ENCODE assay signal across 35 cellular contexts in genomic region chr14:49057838-49058510, GRCh38.
"Had no signal": no experiment of that assay in that cellular context is flagged by ENCODE, and none has a peak within 500 bp of the region (broad histone marks: within the 10 kb centered on the region; RNA-seq: fewer than 3 reads in every experiment).

No MANE protein-coding gene starts in this region.

- H3K36me3 ChIP-seq: ascending aorta, breast epithelium, cardiac muscle cell, colonic mucosa, WERI-Rb-1 had no signal

- H3K4me1 ChIP-seq: ascending aorta, breast epithelium, colonic mucosa had no signal

- H3K27ac ChIP-seq: ascending aorta, breast epithelium, cardiac muscle cell, colonic mucosa, epithelial cell of prostate, WERI-Rb-1 had no signal

- ATAC-seq: activated CD4-positive, CD25-positive, alpha-beta regulatory T cell treated with anti-CD3 and anti-CD28 coated beads, Interleukin-2, amount 50 U/mL, for 24 hours; activated CD8-positive, alpha-beta memory T cell treated with anti-CD3 and anti-CD28 coated beads, Interleukin-2, amount 10 ng/mL, durations not matched to agents 7 days and 5 days; activated CD8-positive, alpha-beta T cell treated with anti-CD3 and anti-CD28 coated beads, Interleukin-2, amount 10 ng/mL, durations not matched to agents 7 days and 5 days; activated naive CD4-positive, alpha-beta T cell treated with anti-CD3 and anti-CD28 coated beads, Interleukin-2, amount 50 U/mL, for 72 hours; esophagus mucosa; T-helper 17 cell had no signal

- DNase-seq: activated B cell treated with CpG ODN at 0.5 μM for 24 hours; activated CD4-positive, alpha-beta memory T cell treated with anti-CD3 and anti-CD28 coated beads for 36 hours; activated CD4-positive, alpha-beta T cell treated with anti-CD3 and anti-CD28 coated beads, Interleukin-2, amount 10 ng/mL, durations not matched to agents 24 days and 14 days; activated CD8-positive, alpha-beta memory T cell treated with anti-CD3 and anti-CD28 coated beads, Interleukin-2, amount 10 ng/mL, durations not matched to agents 7 days and 5 days; activated CD8-positive, alpha-beta memory T cell treated with anti-CD3 and anti-CD28 coated beads, Interleukin-2, amount 50 U/mL, for 4 hours; activated CD8-positive, alpha-beta T cell treated with anti-CD3 and anti-CD28 coated beads, Interleukin-2, amount 10 ng/mL, durations not matched to agents 7 days and 5 days; activated gamma-delta T cell; activated naive CD4-positive, alpha-beta T cell; activated naive CD4-positive, alpha-beta T cell treated with anti-CD3 and anti-CD28 coated beads, Interleukin-2, amount 10 ng/mL, durations not matched to agents 7 days and 5 days; activated naive CD8-positive, alpha-beta T cell treated with anti-CD3 and anti-CD28 coated beads, Interleukin-2, amount 10 ng/mL, durations not matched to agents 7 days and 5 days; activated T-cell treated with anti-CD3 and anti-CD28 coated beads, Interleukin-2, amount 50 U/mL, for 1 hour; activated T-cell treated with anti-CD3 and anti-CD28 coated beads, Interleukin-2, amount 50 U/mL, for 48 hours; central memory CD4-positive, alpha-beta T cell; cerebellar nuclear complex; colonic mucosa; effector CD8-positive, alpha-beta T cell; foreskin fibroblast; T-helper 1 cell; T-helper 17 cell; T1000; WERI-Rb-1 had no signal

- H3K27ac Mint-ChIP-seq: activated B cell treated with CpG ODN at 0.5 μM for 24 hours; activated CD4-positive, alpha-beta memory T cell treated with anti-CD3 and anti-CD28 coated beads for 36 hours; activated CD4-positive, alpha-beta T cell treated with anti-CD3 and anti-CD28 coated beads, Interleukin-2, amount 10 ng/mL, durations not matched to agents 24 days and 14 days; activated CD8-positive, alpha-beta memory T cell treated with anti-CD3 and anti-CD28 coated beads, Interleukin-2, amount 10 ng/mL, durations not matched to agents 7 days and 5 days; activated CD8-positive, alpha-beta T cell treated with anti-CD3 and anti-CD28 coated beads, Interleukin-2, amount 10 ng/mL, durations not matched to agents 7 days and 5 days; activated naive CD4-positive, alpha-beta T cell treated with anti-CD3 and anti-CD28 coated beads, Interleukin-2, amount 10 ng/mL, durations not matched to agents 7 days and 5 days; activated naive CD4-positive, alpha-beta T cell treated with anti-CD3 and anti-CD28 coated beads, Interleukin-2, amount 50 U/mL, for 72 hours; activated naive CD8-positive, alpha-beta T cell treated with anti-CD3 and anti-CD28 coated beads, Interleukin-2, amount 10 ng/mL, durations not matched to agents 7 days and 5 days; activated T-helper 1 cell treated with anti-CD3 and anti-CD28 coated beads, Interleukin-12 subunit alpha, Interleukin-12 subunit beta, Interleukin-2, Interleukin-4 antibody, amounts not matched to agents 30 ng/mL and 10 ng/mL and 1 ng/mL, durations not matched to agents 14 hours and 24 hours and 36 hours; activated T-helper 2 cell treated with anti-CD3 and anti-CD28 coated beads, Interferon-gamma antibody, Interleukin-2, Interleukin-4, amounts not matched to agents 10 μg/mL and 5 μg/mL and 100 μg/mL, durations not matched to agents 14 hours and 24 hours and 36 hours; brain; T-helper 17 cell; T-helper 2 cell treated with Interferon-gamma antibody and Interleukin-4, amounts not matched to agents 5 μg/mL and 100 μg/mL, for 36 hours had no signal

- H3K9me3 ChIP-seq: ascending aorta, breast epithelium, colonic mucosa had no signal

- H3K27me3 ChIP-seq: ascending aorta, breast epithelium, cardiac muscle cell, colonic mucosa had no signal

- H3K4me3 Mint-ChIP-seq: activated B cell treated with CpG ODN at 0.5 μM for 24 hours; activated CD4-positive, alpha-beta memory T cell treated with anti-CD3 and anti-CD28 coated beads for 36 hours; activated CD4-positive, alpha-beta T cell treated with anti-CD3 and anti-CD28 coated beads, Interleukin-2, amount 10 ng/mL, durations not matched to agents 24 days and 14 days; activated CD8-positive, alpha-beta memory T cell treated with anti-CD3 and anti-CD28 coated beads, Interleukin-2, amount 10 ng/mL, durations not matched to agents 7 days and 5 days; activated CD8-positive, alpha-beta T cell treated with anti-CD3 and anti-CD28 coated beads, Interleukin-2, amount 10 ng/mL, durations not matched to agents 7 days and 5 days; activated naive CD4-positive, alpha-beta T cell treated with anti-CD3 and anti-CD28 coated beads, Interleukin-2, amount 10 ng/mL, durations not matched to agents 7 days and 5 days; activated naive CD8-positive, alpha-beta T cell treated with anti-CD3 and anti-CD28 coated beads, Interleukin-2, amount 10 ng/mL, durations not matched to agents 7 days and 5 days; activated T-helper 1 cell treated with anti-CD3 and anti-CD28 coated beads, Interleukin-12 subunit alpha, Interleukin-12 subunit beta, Interleukin-2, Interleukin-4 antibody, amounts not matched to agents 30 ng/mL and 10 ng/mL and 1 ng/mL, durations not matched to agents 14 hours and 24 hours and 36 hours; brain; T-helper 17 cell; T-helper 2 cell treated with Interferon-gamma antibody and Interleukin-4, amounts not matched to agents 5 μg/mL and 100 μg/mL, for 36 hours had no signal

- H3K4me1 Mint-ChIP-seq: activated B cell treated with CpG ODN at 0.5 μM for 24 hours; activated CD4-positive, alpha-beta T cell treated with anti-CD3 and anti-CD28 coated beads, Interleukin-2, amount 10 ng/mL, durations not matched to agents 24 days and 14 days; activated CD8-positive, alpha-beta memory T cell treated with anti-CD3 and anti-CD28 coated beads, Interleukin-2, amount 10 ng/mL, durations not matched to agents 7 days and 5 days; activated naive CD4-positive, alpha-beta T cell treated with anti-CD3 and anti-CD28 coated beads, Interleukin-2, amount 10 ng/mL, durations not matched to agents 7 days and 5 days; activated naive CD8-positive, alpha-beta T cell treated with anti-CD3 and anti-CD28 coated beads, Interleukin-2, amount 10 ng/mL, durations not matched to agents 7 days and 5 days; T-helper 17 cell had no signal

- FAIRE-seq: endometrium, endothelial cell of umbilical vein, frontal cortex had no signal

- H3K4me3 ChIP-seq: ascending aorta, breast epithelium, cardiac muscle cell, colonic mucosa had no signal

- H3K9me3 Mint-ChIP-seq: activated B cell treated with CpG ODN at 0.5 μM for 24 hours; activated CD4-positive, alpha-beta memory T cell treated with anti-CD3 and anti-CD28 coated beads for 36 hours; activated CD4-positive, alpha-beta T cell treated with anti-CD3 and anti-CD28 coated beads, Interleukin-2, amount 10 ng/mL, durations not matched to agents 24 days and 14 days; activated naive CD4-positive, alpha-beta T cell treated with anti-CD3 and anti-CD28 coated beads, Interleukin-2, amount 50 U/mL, for 72 hours; activated naive CD8-positive, alpha-beta T cell treated with anti-CD3 and anti-CD28 coated beads, Interleukin-2, amount 10 ng/mL, durations not matched to agents 7 days and 5 days; activated T-helper 1 cell treated with anti-CD3 and anti-CD28 coated beads, Interleukin-12 subunit alpha, Interleukin-12 subunit beta, Interleukin-2, Interleukin-4 antibody, amounts not matched to agents 30 ng/mL and 10 ng/mL and 1 ng/mL, durations not matched to agents 14 hours and 24 hours and 36 hours; activated T-helper 2 cell treated with anti-CD3 and anti-CD28 coated beads, Interferon-gamma antibody, Interleukin-2, Interleukin-4, amounts not matched to agents 10 μg/mL and 5 μg/mL and 100 μg/mL, durations not matched to agents 14 hours and 24 hours and 36 hours had no signal

- H3K27me3 Mint-ChIP-seq: activated B cell treated with CpG ODN at 0.5 μM for 24 hours; activated CD4-positive, alpha-beta memory T cell treated with anti-CD3 and anti-CD28 coated beads for 36 hours; activated CD4-positive, alpha-beta T cell treated with anti-CD3 and anti-CD28 coated beads, Interleukin-2, amount 10 ng/mL, durations not matched to agents 24 days and 14 days; activated CD8-positive, alpha-beta memory T cell treated with anti-CD3 and anti-CD28 coated beads, Interleukin-2, amount 10 ng/mL, durations not matched to agents 7 days and 5 days; activated naive CD4-positive, alpha-beta T cell treated with anti-CD3 and anti-CD28 coated beads, Interleukin-2, amount 10 ng/mL, durations not matched to agents 7 days and 5 days; activated naive CD8-positive, alpha-beta T cell treated with anti-CD3 and anti-CD28 coated beads, Interleukin-2, amount 10 ng/mL, durations not matched to agents 7 days and 5 days; brain; T-helper 17 cell had no signal

- H3K36me3 Mint-ChIP-seq: activated CD4-positive, alpha-beta memory T cell treated with anti-CD3 and anti-CD28 coated beads for 36 hours; activated CD8-positive, alpha-beta memory T cell treated with anti-CD3 and anti-CD28 coated beads, Interleukin-2, amount 10 ng/mL, durations not matched to agents 7 days and 5 days; activated naive CD4-positive, alpha-beta T cell treated with anti-CD3 and anti-CD28 coated beads, Interleukin-2, amount 10 ng/mL, durations not matched to agents 7 days and 5 days; activated naive CD4-positive, alpha-beta T cell treated with anti-CD3 and anti-CD28 coated beads, Interleukin-2, amount 50 U/mL, for 72 hours; activated naive CD8-positive, alpha-beta T cell treated with anti-CD3 and anti-CD28 coated beads, Interleukin-2, amount 10 ng/mL, durations not matched to agents 7 days and 5 days; brain had no signal
